8 cellular contexts compared by ENCODE assay signal in genomic region chr16:71288890-71289731, GRCh38. TPM values are rescaled to one million over a fixed set of nuclear protein-coding genes. Genes with fewer than 3 reads are reported as not detected.
DNase-seq lines count a peak whose midpoint lies in the region; ATAC-seq and TF ChIP-seq lines count a peak whose summit lies in the region.

Gene CMTR2 (minus strand): TSS chr16:71289402. CDS start chr16:71285920, 3,482 bp downstream.

- peaks cover 14% of the 10 kb centered on the region for H3K27me3 Mint-ChIP-seq in activated naive CD8-positive, alpha-beta T cell treated with anti-CD3 and anti-CD28 coated beads for 36 hours

- peaks cover 18% of the 10 kb centered on the region for H3K9me3 Mint-ChIP-seq in activated naive CD8-positive, alpha-beta T cell treated with anti-CD3 and anti-CD28 coated beads for 36 hours

- H3K4me1 ChIP-seq in ovary (ENCODE audit: insufficient read depth) = peaks cover 4% of the 10 kb centered on the region
- peaks cover 13 to 15% of the 10 kb centered on the region in 2 donors for H3K4me1 ChIP-seq in thyroid gland

- H3K27ac ChIP-seq in ovary (peak within 1 kb of the TSS; percentile 60 to 78), thyroid gland (peak within 1 kb of the TSS; percentile 64 to 87 (median 87))

- H3K9me3 ChIP-seq in ovary = no peaks in the 10 kb centered on the region
- H3K9me3 ChIP-seq in thyroid gland = no peaks in the 10 kb centered on the region

- H3K4me1 Mint-ChIP-seq in activated naive CD8-positive, alpha-beta T cell treated with anti-CD3 and anti-CD28 coated beads for 36 hours = peaks cover 8% of the 10 kb centered on the region

- peak; percentile 96 for DNase-seq in GM10248 (ENCODE audit: extremely low spot score)
- peak; percentile 83 for DNase-seq in NCI-H1105 (lab: John Stamatoyannopoulos, UW)
- DNase-seq in SKM-1 treated with dmso at 0.1 percent for 144 hours (lab: John Stamatoyannopoulos, UW; ENCODE audit: unreplicated experiment) = peak; percentile 94
- peak; percentile 93 for DNase-seq in activated naive CD8-positive, alpha-beta T cell treated with anti-CD3 and anti-CD28 coated beads for 36 hours
- peak; percentile 88 to 98 (median 95) for DNase-seq in head of caudate nucleus
- peak; percentile 92 to 96 (median 93) for DNase-seq in ovary
- DNase-seq in thyroid gland = peak; percentile 97 to 98

- CTCF ChIA-PET in GM10248 (lab: Yijun Ruan, JAX) = interaction anchor here (1.0 to 2.3 kb wide), 3 partner anchors 13 to 23 kb away, joined by 6 to 16 read pairs (median 6); no protein-coding TSS in a partner anchor

- ATAC-seq in HG02623 (IDR thresholded peaks at IDR 0.05; ENCODE audit: unreplicated experiment) = peak; percentile 95

- peaks cover 45% of the 10 kb centered on the region for H3K36me3 Mint-ChIP-seq in activated naive CD8-positive, alpha-beta T cell treated with anti-CD3 and anti-CD28 coated beads for 36 hours

- peak within 1 kb of the TSS; percentile 90 for H3K27ac Mint-ChIP-seq in activated naive CD8-positive, alpha-beta T cell treated with anti-CD3 and anti-CD28 coated beads for 36 hours

- WGBS in ovary, 3 donors = 0 to 1% (median 1%) methylated on average over 57 to 60 of the region's 60 CpGs
- WGBS in thyroid gland, 2 donors = 1 to 2% methylated on average over 27 to 52 of the region's 60 CpGs

- H3K36me3 ChIP-seq in ovary (no peaks in the 10 kb centered on the region), thyroid gland (peaks cover 16 to 18% of the 10 kb centered on the region in 2 donors)

- no peak for TF ChIP-seq CTCF in GM10248 (IDR thresholded peaks at IDR 0.05; ENCODE audit: control extremely low read depth, extremely low read depth, low read depth, missing control alignments)
- TF ChIP-seq CTCF in ovary (IDR thresholded peaks at IDR 0.05) = no peak
- no peak for TF ChIP-seq CTCF in thyroid gland (IDR thresholded peaks at IDR 0.05)

- peak within 1 kb of the TSS; percentile 84 for H3K4me3 Mint-ChIP-seq in activated naive CD8-positive, alpha-beta T cell treated with anti-CD3 and anti-CD28 coated beads for 36 hours

- no peak for TF ChIP-seq EP300 in ovary (IDR thresholded peaks at IDR 0.05)

- intact Hi-C loops in head of caudate nucleus (cut with DNase I) (no loop called here), ovary (cut with DNase I) (no loop called here), thyroid gland (cut with DNase I) (no loop called here)

- peak; percentile 60 for TF ChIP-seq POLR2A in ovary (IDR thresholded peaks at IDR 0.05)
- peak in 1 of 2 donors; percentile 89 for TF ChIP-seq POLR2A in thyroid gland (IDR thresholded peaks at IDR 0.05)

- H3K4me3 ChIP-seq in ovary (peak within 1 kb of the TSS; percentile 55), thyroid gland (replicated peaks in 1 of 3) (peak within 1 kb of the TSS; percentile 43 to 69 (median 46))

- POLR2A ChIA-PET in GM10248 (lab: Yijun Ruan, JAX) = no interaction called here

- H3K27me3 ChIP-seq in ovary (no peaks in the 10 kb centered on the region), thyroid gland (no peaks in the 10 kb centered on the region)

RNA-seq across cellular contexts. Expression of gene CMTR2, which starts in this region (rescaled TPM):
- total RNA-seq in activated naive CD8-positive, alpha-beta T cell treated with anti-CD3 and anti-CD28 coated beads for 36 hours = 10 to 100 TPM; 18.5 to 20.8 TPM
- total RNA-seq in ovary (10 to 100 TPM; 14.0 to 26.1 (median 18.4) TPM), thyroid gland (10 to 100 TPM; 33.9 to 52.8 (median 35.7) TPM)
- polyA plus RNA-seq in ovary = 10 to 100 TPM in 1 of 2 donors, 1 to 10 TPM in 1; 5.6 to 11.3 TPM

Comparison
In these comparisons a context has a peak if more than half of its experiments do, and no peak if none do; other contexts are left out.
1. Peak in every context shown above with its lines: DNase-seq, ATAC-seq, H3K4me3 ChIP-seq and H3K27ac ChIP-seq.